ENCODE assay signal across 8 cellular contexts in genomic region chr10:118754132-118754555, GRCh38.
DNase-seq lines count a peak whose midpoint lies in the region; ATAC-seq and TF ChIP-seq lines count a peak whose summit lies in the region.

No MANE protein-coding gene starts in this region.

- ATAC-seq in GM19043 (IDR thresholded peaks at IDR 0.05; ENCODE audit: low read depth, unreplicated experiment) (peak; percentile 15), HG03354 (IDR thresholded peaks at IDR 0.05; ENCODE audit: poor library complexity, severe bottlenecking, unreplicated experiment) (peak; percentile 30), SK-N-SH treated with all-trans-retinoic acid at 6 μM for 48 hours (peak; percentile 52)

- no peaks in the 10 kb centered on the region for H3K4me1 ChIP-seq in iPS-15b (ENCODE audit: control insufficient read depth, insufficient read depth, low read length)

- DNase-seq in AG20443 (ENCODE audit: low spot score) = peak; percentile 46
- DNase-seq in astrocyte of the spinal cord (ENCODE audit: low read depth, low spot score) = peak; percentile 49
- DNase-seq in skeletal muscle cell (ENCODE audit: low read depth) = no peak
- DNase-seq in DMS153 treated with DMSO at 0.1 percent for 48 hours (lab: John Stamatoyannopoulos, UW; ENCODE audit: unreplicated experiment) = no peak

- H3K36me3 ChIP-seq in iPS-15b (ENCODE audit: control insufficient read depth, insufficient read depth, low read length) = no peaks in the 10 kb centered on the region

- H3K9ac ChIP-seq in iPS-15b (ENCODE audit: low read depth, low read length) = peak overlapping the region; percentile 82

- peaks cover 7% of the 10 kb centered on the region for H3K27me3 ChIP-seq in iPS-15b (ENCODE audit: control insufficient read depth, insufficient read depth, low read length)

- in situ Hi-C loops in astrocyte of the spinal cord (cut with HindIII; ENCODE audit: low sequenced_read_pairs) = no loop called here

- no peaks in the 10 kb centered on the region for H3K9me3 ChIP-seq in iPS-15b (ENCODE audit: control insufficient read depth, insufficient read depth, low read length)

- no peak for TF ChIP-seq CTCF in astrocyte of the spinal cord (IDR thresholded peaks at IDR 0.05; ENCODE audit: low read depth, low read length)

- H3K4me3 ChIP-seq in astrocyte of the spinal cord (ENCODE audit: low read depth, low read length) (peak overlapping the region; percentile 58), iPS-15b (ENCODE audit: low read depth, low read length) (peak overlapping the region; percentile 82), skeletal muscle cell (ENCODE audit: low read depth, low read length) (peak overlapping the region; percentile 97)

TF ChIP-seq in SK-N-SH treated with all-trans-retinoic acid at 6 μM for 48 hours, 23 proteins besides CTCF, POLR2A, EP300 and RAD21:
- TF ChIP-seq ZNF70 (CRISPR knock-in tag; IDR thresholded peaks at IDR 0.05) = no peak
- TF ChIP-seq, protein P1, sequence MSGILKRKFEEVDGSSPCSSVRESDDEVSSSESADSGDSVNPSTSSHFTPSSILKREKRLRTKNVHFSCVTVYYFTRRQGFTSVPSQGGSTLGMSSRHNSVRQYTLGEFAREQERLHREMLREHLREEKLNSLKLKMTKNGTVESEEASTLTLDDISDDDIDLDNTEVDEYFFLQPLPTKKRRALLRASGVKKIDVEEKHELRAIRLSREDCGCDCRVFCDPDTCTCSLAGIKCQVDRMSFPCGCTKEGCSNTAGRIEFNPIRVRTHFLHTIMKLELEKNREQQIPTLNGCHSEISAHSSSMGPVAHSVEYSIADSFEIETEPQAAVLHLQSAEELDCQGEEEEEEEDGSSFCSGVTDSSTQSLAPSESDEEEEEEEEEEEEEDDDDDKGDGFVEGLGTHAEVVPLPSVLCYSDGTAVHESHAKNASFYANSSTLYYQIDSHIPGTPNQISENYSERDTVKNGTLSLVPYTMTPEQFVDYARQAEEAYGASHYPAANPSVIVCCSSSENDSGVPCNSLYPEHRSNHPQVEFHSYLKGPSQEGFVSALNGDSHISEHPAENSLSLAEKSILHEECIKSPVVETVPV (CRISPR knock-in tag; IDR thresholded peaks at IDR 0.05) = no peak
- TF ChIP-seq, protein P2, sequence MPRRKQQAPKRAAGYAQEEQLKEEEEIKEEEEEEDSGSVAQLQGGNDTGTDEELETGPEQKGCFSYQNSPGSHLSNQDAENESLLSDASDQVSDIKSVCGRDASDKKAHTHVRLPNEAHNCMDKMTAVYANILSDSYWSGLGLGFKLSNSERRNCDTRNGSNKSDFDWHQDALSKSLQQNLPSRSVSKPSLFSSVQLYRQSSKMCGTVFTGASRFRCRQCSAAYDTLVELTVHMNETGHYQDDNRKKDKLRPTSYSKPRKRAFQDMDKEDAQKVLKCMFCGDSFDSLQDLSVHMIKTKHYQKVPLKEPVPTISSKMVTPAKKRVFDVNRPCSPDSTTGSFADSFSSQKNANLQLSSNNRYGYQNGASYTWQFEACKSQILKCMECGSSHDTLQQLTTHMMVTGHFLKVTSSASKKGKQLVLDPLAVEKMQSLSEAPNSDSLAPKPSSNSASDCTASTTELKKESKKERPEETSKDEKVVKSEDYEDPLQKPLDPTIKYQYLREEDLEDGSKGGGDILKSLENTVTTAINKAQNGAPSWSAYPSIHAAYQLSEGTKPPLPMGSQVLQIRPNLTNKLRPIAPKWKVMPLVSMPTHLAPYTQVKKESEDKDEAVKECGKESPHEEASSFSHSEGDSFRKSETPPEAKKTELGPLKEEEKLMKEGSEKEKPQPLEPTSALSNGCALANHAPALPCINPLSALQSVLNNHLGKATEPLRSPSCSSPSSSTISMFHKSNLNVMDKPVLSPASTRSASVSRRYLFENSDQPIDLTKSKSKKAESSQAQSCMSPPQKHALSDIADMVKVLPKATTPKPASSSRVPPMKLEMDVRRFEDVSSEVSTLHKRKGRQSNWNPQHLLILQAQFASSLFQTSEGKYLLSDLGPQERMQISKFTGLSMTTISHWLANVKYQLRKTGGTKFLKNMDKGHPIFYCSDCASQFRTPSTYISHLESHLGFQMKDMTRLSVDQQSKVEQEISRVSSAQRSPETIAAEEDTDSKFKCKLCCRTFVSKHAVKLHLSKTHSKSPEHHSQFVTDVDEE (CRISPR knock-in tag; IDR thresholded peaks at IDR 0.05) = no peak
- TF ChIP-seq SNAI2 (CRISPR knock-in tag; IDR thresholded peaks at IDR 0.05) = no peak
- TF ChIP-seq OSR1 (CRISPR knock-in tag; IDR thresholded peaks at IDR 0.05) = no peak
- TF ChIP-seq ESRRG (CRISPR knock-in tag; IDR thresholded peaks at IDR 0.05) = no peak
- TF ChIP-seq RARB (CRISPR knock-in tag; IDR thresholded peaks at IDR 0.05) = no peak
- TF ChIP-seq ISL1 (CRISPR knock-in tag; IDR thresholded peaks at IDR 0.05) = no peak
- TF ChIP-seq, protein P3, sequence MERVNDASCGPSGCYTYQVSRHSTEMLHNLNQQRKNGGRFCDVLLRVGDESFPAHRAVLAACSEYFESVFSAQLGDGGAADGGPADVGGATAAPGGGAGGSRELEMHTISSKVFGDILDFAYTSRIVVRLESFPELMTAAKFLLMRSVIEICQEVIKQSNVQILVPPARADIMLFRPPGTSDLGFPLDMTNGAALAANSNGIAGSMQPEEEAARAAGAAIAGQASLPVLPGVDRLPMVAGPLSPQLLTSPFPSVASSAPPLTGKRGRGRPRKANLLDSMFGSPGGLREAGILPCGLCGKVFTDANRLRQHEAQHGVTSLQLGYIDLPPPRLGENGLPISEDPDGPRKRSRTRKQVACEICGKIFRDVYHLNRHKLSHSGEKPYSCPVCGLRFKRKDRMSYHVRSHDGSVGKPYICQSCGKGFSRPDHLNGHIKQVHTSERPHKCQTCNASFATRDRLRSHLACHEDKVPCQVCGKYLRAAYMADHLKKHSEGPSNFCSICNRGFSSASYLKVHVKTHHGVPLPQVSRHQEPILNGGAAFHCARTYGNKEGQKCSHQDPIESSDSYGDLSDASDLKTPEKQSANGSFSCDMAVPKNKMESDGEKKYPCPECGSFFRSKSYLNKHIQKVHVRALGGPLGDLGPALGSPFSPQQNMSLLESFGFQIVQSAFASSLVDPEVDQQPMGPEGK (CRISPR knock-in tag; IDR thresholded peaks at IDR 0.05; ENCODE audit: borderline replicate concordance) = no peak
- TF ChIP-seq TOX (CRISPR knock-in tag; IDR thresholded peaks at IDR 0.05; ENCODE audit: borderline replicate concordance) = no peak
- TF ChIP-seq ZFP30 (CRISPR knock-in tag; IDR thresholded peaks at IDR 0.05) = no peak
- TF ChIP-seq ZNF565 (CRISPR knock-in tag; conservative IDR thresholded peaks at IDR 0.05; ENCODE audit: low read depth) = no peak
- no peak for TF ChIP-seq ZC3H10 (CRISPR knock-in tag; IDR thresholded peaks at IDR 0.05)
- no peak for TF ChIP-seq PPARA (CRISPR knock-in tag; IDR thresholded peaks at IDR 0.05; ENCODE audit: borderline replicate concordance)
- TF ChIP-seq TCF4 (CRISPR knock-in tag; IDR thresholded peaks at IDR 0.05; ENCODE audit: borderline replicate concordance) = no peak
- no peak for TF ChIP-seq ZNF8 (CRISPR knock-in tag; IDR thresholded peaks at IDR 0.05)

Comparison
In these comparisons a context has a peak if more than half of its experiments do, and no peak if none do; other contexts are left out.
1. DNase-seq: peak in AG20443 (single experiment) and astrocyte of the spinal cord (single experiment); none in skeletal muscle cell (single experiment) and DMS153 treated with DMSO at 0.1 percent for 48 hours (single experiment).
2. Peak in every context shown above with its lines, with median percentiles within 50 percentile points of each other: ATAC-seq and H3K4me3 ChIP-seq.